ENCODE assay signal across 8 cellular contexts in the genomic region with DNA sequence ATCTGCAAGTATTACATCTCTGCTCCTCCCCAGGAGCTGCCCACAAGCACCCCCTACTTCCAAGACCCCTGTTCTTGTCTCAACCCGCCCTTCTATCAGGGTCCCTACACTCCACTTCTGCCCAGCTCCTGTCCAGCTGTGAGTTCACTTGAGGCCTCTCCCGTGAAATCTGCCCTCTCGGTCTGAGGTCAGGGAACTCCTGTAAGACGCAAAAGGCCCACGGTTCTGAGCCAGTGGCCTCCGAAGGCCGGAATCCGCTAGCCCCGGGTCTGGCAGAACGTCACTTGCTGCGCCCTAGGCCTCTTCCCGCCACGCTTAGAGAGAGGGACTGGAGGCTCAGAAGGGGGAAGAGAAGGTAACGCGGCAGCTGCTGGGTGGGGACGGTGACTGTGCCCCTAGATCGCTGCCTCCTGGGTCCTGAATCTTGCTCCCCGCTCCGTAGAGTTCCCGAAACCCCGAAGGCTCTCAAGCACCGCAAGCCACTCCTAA. TPM values are rescaled to one million over a fixed set of nuclear protein-coding genes. Genes with fewer than 3 reads are reported as not detected.
DNase-seq lines count a peak whose midpoint lies in the region; ATAC-seq and TF ChIP-seq lines count a peak whose summit lies in the region.

No MANE protein-coding gene starts in this region.

- H3K4me3 Mint-ChIP-seq in activated naive CD8-positive, alpha-beta T cell treated with anti-CD3 and anti-CD28 coated beads for 36 hours, result peak overlapping the region; percentile 47

- intact Hi-C loops in spleen (cut with DNase I; ENCODE audit: low total_unique reads), result no loop called here

- H3K4me3 ChIP-seq in AG10803 (ENCODE audit: low read length), result peak overlapping the region; percentile 83
- peak overlapping the region; percentile 67 for H3K4me3 ChIP-seq in iPS-18a (ENCODE audit: low read length)
- H3K4me3 ChIP-seq in spleen, result peak overlapping the region; percentile 44 to 78 (median 54)

- peaks cover 24% of the 10 kb centered on the region for H3K4me1 ChIP-seq in iPS-18a (ENCODE audit: control insufficient read depth, low read depth, low read length)
- H3K4me1 ChIP-seq in spleen, result peaks cover 10 to 34% (median 26%) of the 10 kb centered on the region in 6 donors

- peaks cover 73% of the 10 kb centered on the region for H3K27me3 Mint-ChIP-seq in activated naive CD8-positive, alpha-beta T cell treated with anti-CD3 and anti-CD28 coated beads for 36 hours

- peaks cover 7% of the 10 kb centered on the region for H3K4me1 Mint-ChIP-seq in activated naive CD8-positive, alpha-beta T cell treated with anti-CD3 and anti-CD28 coated beads for 36 hours

- WGBS in spleen, 5 donors, result 10 to 22% (median 16%) methylated on average over 17 to 22 of the region's 22 CpGs

- H3K27ac Mint-ChIP-seq in activated naive CD8-positive, alpha-beta T cell treated with anti-CD3 and anti-CD28 coated beads for 36 hours, result no peak overlapping the region

- peak overlapping the region; percentile 38 for H3K9ac ChIP-seq in iPS-18a (ENCODE audit: low read length)

- no peak for TF ChIP-seq CTCF in AG10803 (conservative IDR thresholded peaks at IDR 0.05; ENCODE audit: low read length)
- no peak for TF ChIP-seq CTCF in spleen (IDR thresholded peaks at IDR 0.05 in 8 of 11, conservative IDR thresholded peaks at IDR 0.05 in 3 of 11)
- no peak for TF ChIP-seq CTCF in GM10266 (IDR thresholded peaks at IDR 0.05; ENCODE audit: control insufficient read depth, insufficient read depth, low read depth, missing control alignments)

- H3K27me3 ChIP-seq in iPS-18a (ENCODE audit: control insufficient read depth, insufficient read depth, low read length), result peaks cover 28% of the 10 kb centered on the region
- H3K27me3 ChIP-seq in spleen (replicated peaks in 1 of 7), result peaks cover 0 to 67% (median 16%) of the 10 kb centered on the region in 7 donors

- ATAC-seq in GM21786 (IDR thresholded peaks at IDR 0.05; ENCODE audit: unreplicated experiment), result peak; percentile 9

- DNase-seq in AG10803 (ENCODE audit: low read depth) (peak; percentile 6), spleen (peak; percentile 76), GM10266 (ENCODE audit: extremely low spot score) (no peak), HuH-7 (ENCODE audit: low spot score) (no peak), cerebellum (ENCODE audit: low spot score) (no peak)
- DNase-seq in activated naive CD8-positive, alpha-beta T cell treated with anti-CD3 and anti-CD28 coated beads for 36 hours, result peak; percentile 1

- no peaks in the 10 kb centered on the region for H3K9me3 Mint-ChIP-seq in activated naive CD8-positive, alpha-beta T cell treated with anti-CD3 and anti-CD28 coated beads for 36 hours

- H3K36me3 ChIP-seq in iPS-18a (ENCODE audit: control insufficient read depth, low read depth, low read length) (no peaks in the 10 kb centered on the region), spleen (no peaks in the 10 kb centered on the region)

- H3K27ac ChIP-seq in iPS-18a (ENCODE audit: low read length) (no peak overlapping the region), spleen (peak overlapping the region in 5 of 8 donors; percentile 51 to 81 (median 73))

- no peak for TF ChIP-seq POLR2A in spleen (IDR thresholded peaks at IDR 0.05)

- H3K36me3 Mint-ChIP-seq in activated naive CD8-positive, alpha-beta T cell treated with anti-CD3 and anti-CD28 coated beads for 36 hours, result no peaks in the 10 kb centered on the region

- H3K9me3 ChIP-seq in iPS-18a (ENCODE audit: control insufficient read depth, low read depth, low read length), result no peaks in the 10 kb centered on the region
- no peaks in the 10 kb centered on the region for H3K9me3 ChIP-seq in spleen

RNA-seq across cellular contexts. Expression of a gene that starts 0.9 kb away (rescaled TPM):
- total RNA-seq in activated naive CD8-positive, alpha-beta T cell treated with anti-CD3 and anti-CD28 coated beads for 36 hours, result under 1 TPM; 0.21 to 0.48 TPM
- total RNA-seq in spleen (10 to 100 TPM; 26.5 to 60.9 (median 43.7) TPM), cerebellum (106 TPM)
- 1 to 10 TPM; 3.7 to 6.5 (median 5.0) TPM for polyA plus RNA-seq in spleen

RNA-seq across cellular contexts. Expression of a gene that starts 35.1 kb away (rescaled TPM):
- not detected for total RNA-seq in activated naive CD8-positive, alpha-beta T cell treated with anti-CD3 and anti-CD28 coated beads for 36 hours
- total RNA-seq in spleen (not detected), cerebellum (not detected)
- polyA plus RNA-seq in spleen, result not detected

Comparison
In these comparisons a context has a peak if more than half of its experiments do, and no peak if none do; other contexts are left out.
1. DNase-seq: peak in AG10803 (single experiment), activated naive CD8-positive, alpha-beta T cell treated with anti-CD3 and anti-CD28 coated beads for 36 hours (single experiment) and spleen (single experiment); none in GM10266 (single experiment), HuH-7 (single experiment) and cerebellum (single experiment).
2. RNA of a gene that starts 0.9 kb away (total RNA-seq): 106 TPM in cerebellum (single experiment) and 26.5 to 60.9 TPM in spleen; 0.21 to 0.48 TPM in activated naive CD8-positive, alpha-beta T cell treated with anti-CD3 and anti-CD28 coated beads for 36 hours; every median in the first group is over 10 times any median in the second.
3. Peak in every context shown above with its lines, with median percentiles within 50 percentile points of each other: H3K4me3 ChIP-seq.